In genomic region chr1:204924013-204924759, GRCh38 we compare ENCODE assay signal across 11 cellular contexts.
DNase-seq lines count a peak whose midpoint lies in the region; ATAC-seq and TF ChIP-seq lines count a peak whose summit lies in the region.
"Had no signal": no experiment of that assay in that cellular context is flagged by ENCODE, and none has a peak within 500 bp of the region (broad histone marks: within the 10 kb centered on the region; RNA-seq: fewer than 3 reads in every experiment).

No MANE protein-coding gene starts in this region.

- peak overlapping the region; percentile 62 for H3K27ac ChIP-seq in VCaP
- H3K27ac ChIP-seq: foreskin keratinocyte had no signal

- ATAC-seq in HG03196 (IDR thresholded peaks at IDR 0.05; ENCODE audit: unreplicated experiment): no peak
- ATAC-seq: foreskin keratinocyte, mucosa of descending colon had no signal

- DNase-seq in ACHN (peak; percentile 75), HS-5 (ENCODE audit: low read depth) (peak; percentile 38), islet precursor cell (peak; percentile 86), NCI-H2227 treated with DMSO at 0.1 percent for 48 hours (lab: John Stamatoyannopoulos, UW) (no peak)
- no peak for DNase-seq in stimulated activated naive CD4-positive, alpha-beta T cell (lab: John Stamatoyannopoulos, UW)
- no peak for DNase-seq in stimulated activated CD4-positive, alpha-beta T cell treated with anti-CD3 and anti-CD28 coated beads, Interleukin-2, amount 100 ng/mL, for 48 hours
- DNase-seq: mucosa of descending colon, NCI-H1105 treated with DMSO at 0.1 percent for 48 hours had no signal

- in situ Hi-C loops in ACHN (cut with HindIII; ENCODE audit: low pct_ligation_motif_present, low pct_unique_long_range_greater_than_20kb, low sequenced_read_pairs): no loop called here

- TF ChIP-seq CTCF in VCaP (conservative IDR thresholded peaks at IDR 0.05): no peak

Comparison
In these comparisons a context has a peak if more than half of its experiments do, and no peak if none do; other contexts are left out.
1. DNase-seq: peak in ACHN (single experiment), HS-5 (single experiment) and islet precursor cell (single experiment); none in NCI-H2227 treated with DMSO at 0.1 percent for 48 hours (single experiment), stimulated activated naive CD4-positive, alpha-beta T cell (0 of 6) and stimulated activated CD4-positive, alpha-beta T cell treated with anti-CD3 and anti-CD28 coated beads, Interleukin-2, amount 100 ng/mL, for 48 hours (0 of 2).